In genomic region chr6:52724406-52725121, GRCh38 we compare ENCODE assay signal across 1 cellular context.
TF ChIP-seq lines count a peak whose summit lies in the region.

No MANE protein-coding gene starts in this region.

TF ChIP-seq in HepG2, 621 proteins besides CTCF, POLR2A, EP300 and RAD21 (continued from another document and continues in another):
- no peak; the same call in 1 of the 2 replicates for TF ChIP-seq PAXIP1 (CRISPR knock-in tag; conservative IDR thresholded peaks at IDR 0.05)
- TF ChIP-seq ZNF891 (CRISPR knock-in tag; IDR thresholded peaks at IDR 0.05), result peak; percentile 66; the same call in 1 of the 2 replicates
- TF ChIP-seq CHCHD3 (CRISPR knock-in tag; IDR thresholded peaks at IDR 0.05), result no peak
- TF ChIP-seq, protein P1, sequence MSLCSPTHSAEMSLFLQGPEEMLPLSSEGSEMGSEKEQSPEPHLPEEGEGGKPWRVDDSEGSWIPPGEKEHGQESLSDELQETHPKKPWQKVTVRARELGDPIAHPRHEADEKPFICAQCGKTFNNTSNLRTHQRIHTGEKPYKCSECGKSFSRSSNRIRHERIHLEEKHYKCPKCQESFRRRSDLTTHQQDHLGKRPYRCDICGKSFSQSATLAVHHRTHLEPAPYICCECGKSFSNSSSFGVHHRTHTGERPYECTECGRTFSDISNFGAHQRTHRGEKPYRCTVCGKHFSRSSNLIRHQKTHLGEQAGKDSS (CRISPR knock-in tag; IDR thresholded peaks at IDR 0.05; ENCODE audit: borderline replicate concordance, low read depth), result peak; percentile 57; the same call in 1 of the 2 replicates
- no peak for TF ChIP-seq ESRRA (CRISPR knock-in tag; IDR thresholded peaks at IDR 0.05; ENCODE audit: low read depth)
- TF ChIP-seq LCORL (IDR thresholded peaks at IDR 0.05), result no peak
- 0 out of 2 replicates have a peak, but pooled peaks have one; percentile 19 for TF ChIP-seq LCORL (CRISPR knock-in tag; IDR thresholded peaks at IDR 0.05)
- TF ChIP-seq, protein P2, sequence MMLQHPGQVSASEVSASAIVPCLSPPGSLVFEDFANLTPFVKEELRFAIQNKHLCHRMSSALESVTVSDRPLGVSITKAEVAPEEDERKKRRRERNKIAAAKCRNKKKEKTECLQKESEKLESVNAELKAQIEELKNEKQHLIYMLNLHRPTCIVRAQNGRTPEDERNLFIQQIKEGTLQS (CRISPR knock-in tag; IDR thresholded peaks at IDR 0.05), result 0 out of 2 replicates have a peak, but pooled peaks have one; percentile 42
- no peak for TF ChIP-seq ZKSCAN5 (CRISPR knock-in tag; IDR thresholded peaks at IDR 0.05)
- no peak for TF ChIP-seq ZNF367 (CRISPR knock-in tag; IDR thresholded peaks at IDR 0.05; ENCODE audit: borderline replicate concordance)
- no peak for TF ChIP-seq ONECUT2 (CRISPR knock-in tag; IDR thresholded peaks at IDR 0.05)
- peak; percentile 69; the same call in 1 of the 2 replicates for TF ChIP-seq ZNF451 (CRISPR knock-in tag; IDR thresholded peaks at IDR 0.05)
- TF ChIP-seq REL (CRISPR knock-in tag; conservative IDR thresholded peaks at IDR 0.05), result no peak
- no peak for TF ChIP-seq NFYB (CRISPR knock-in tag; IDR thresholded peaks at IDR 0.05)
- TF ChIP-seq CREB3 (CRISPR knock-in tag; IDR thresholded peaks at IDR 0.05), result no peak
- no peak for TF ChIP-seq CENPX (CRISPR knock-in tag; IDR thresholded peaks at IDR 0.05)
- TF ChIP-seq, protein P3, sequence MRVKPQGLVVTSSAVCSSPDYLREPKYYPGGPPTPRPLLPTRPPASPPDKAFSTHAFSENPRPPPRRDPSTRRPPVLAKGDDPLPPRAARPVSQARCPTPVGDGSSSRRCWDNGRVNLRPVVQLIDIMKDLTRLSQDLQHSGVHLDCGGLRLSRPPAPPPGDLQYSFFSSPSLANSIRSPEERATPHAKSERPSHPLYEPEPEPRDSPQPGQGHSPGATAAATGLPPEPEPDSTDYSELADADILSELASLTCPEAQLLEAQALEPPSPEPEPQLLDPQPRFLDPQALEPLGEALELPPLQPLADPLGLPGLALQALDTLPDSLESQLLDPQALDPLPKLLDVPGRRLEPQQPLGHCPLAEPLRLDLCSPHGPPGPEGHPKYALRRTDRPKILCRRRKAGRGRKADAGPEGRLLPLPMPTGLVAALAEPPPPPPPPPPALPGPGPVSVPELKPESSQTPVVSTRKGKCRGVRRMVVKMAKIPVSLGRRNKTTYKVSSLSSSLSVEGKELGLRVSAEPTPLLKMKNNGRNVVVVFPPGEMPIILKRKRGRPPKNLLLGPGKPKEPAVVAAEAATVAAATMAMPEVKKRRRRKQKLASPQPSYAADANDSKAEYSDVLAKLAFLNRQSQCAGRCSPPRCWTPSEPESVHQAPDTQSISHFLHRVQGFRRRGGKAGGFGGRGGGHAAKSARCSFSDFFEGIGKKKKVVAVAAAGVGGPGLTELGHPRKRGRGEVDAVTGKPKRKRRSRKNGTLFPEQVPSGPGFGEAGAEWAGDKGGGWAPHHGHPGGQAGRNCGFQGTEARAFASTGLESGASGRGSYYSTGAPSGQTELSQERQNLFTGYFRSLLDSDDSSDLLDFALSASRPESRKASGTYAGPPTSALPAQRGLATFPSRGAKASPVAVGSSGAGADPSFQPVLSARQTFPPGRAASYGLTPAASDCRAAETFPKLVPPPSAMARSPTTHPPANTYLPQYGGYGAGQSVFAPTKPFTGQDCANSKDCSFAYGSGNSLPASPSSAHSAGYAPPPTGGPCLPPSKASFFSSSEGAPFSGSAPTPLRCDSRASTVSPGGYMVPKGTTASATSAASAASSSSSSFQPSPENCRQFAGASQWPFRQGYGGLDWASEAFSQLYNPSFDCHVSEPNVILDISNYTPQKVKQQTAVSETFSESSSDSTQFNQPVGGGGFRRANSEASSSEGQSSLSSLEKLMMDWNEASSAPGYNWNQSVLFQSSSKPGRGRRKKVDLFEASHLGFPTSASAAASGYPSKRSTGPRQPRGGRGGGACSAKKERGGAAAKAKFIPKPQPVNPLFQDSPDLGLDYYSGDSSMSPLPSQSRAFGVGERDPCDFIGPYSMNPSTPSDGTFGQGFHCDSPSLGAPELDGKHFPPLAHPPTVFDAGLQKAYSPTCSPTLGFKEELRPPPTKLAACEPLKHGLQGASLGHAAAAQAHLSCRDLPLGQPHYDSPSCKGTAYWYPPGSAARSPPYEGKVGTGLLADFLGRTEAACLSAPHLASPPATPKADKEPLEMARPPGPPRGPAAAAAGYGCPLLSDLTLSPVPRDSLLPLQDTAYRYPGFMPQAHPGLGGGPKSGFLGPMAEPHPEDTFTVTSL (CRISPR knock-in tag; IDR thresholded peaks at IDR 0.05; ENCODE audit: borderline replicate concordance), result peak; percentile 52; the same call in 1 of the 2 replicates
- TF ChIP-seq ZBTB44 (CRISPR knock-in tag; IDR thresholded peaks at IDR 0.05), result no peak
- 0 out of 2 replicates have a peak, but pooled peaks have one; percentile 16 for TF ChIP-seq GATAD1 (CRISPR knock-in tag; IDR thresholded peaks at IDR 0.05)
- TF ChIP-seq ZNF329 (CRISPR knock-in tag; IDR thresholded peaks at IDR 0.05; ENCODE audit: low read depth), result no peak
- no peak for TF ChIP-seq PTBP1 (IDR thresholded peaks at IDR 0.05; ENCODE audit: low read depth, low read length, poor library complexity, severe bottlenecking)
- peak; percentile 60; the same call in 1 of the 2 replicates for TF ChIP-seq ZNF230 (CRISPR knock-in tag; IDR thresholded peaks at IDR 0.05)
- TF ChIP-seq ZNF747 (CRISPR knock-in tag; IDR thresholded peaks at IDR 0.05; ENCODE audit: borderline replicate concordance), result no peak
- TF ChIP-seq, protein P4, sequence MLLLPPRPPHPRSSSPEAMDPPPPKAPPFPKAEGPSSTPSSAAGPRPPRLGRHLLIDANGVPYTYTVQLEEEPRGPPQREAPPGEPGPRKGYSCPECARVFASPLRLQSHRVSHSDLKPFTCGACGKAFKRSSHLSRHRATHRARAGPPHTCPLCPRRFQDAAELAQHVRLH (CRISPR knock-in tag; IDR thresholded peaks at IDR 0.05; ENCODE audit: borderline replicate concordance, low read depth), result peak; percentile 75; the same call in 1 of the 2 replicates
- TF ChIP-seq ZNF20 (CRISPR knock-in tag; IDR thresholded peaks at IDR 0.05), result no peak
- no peak for TF ChIP-seq ZNF557 (CRISPR knock-in tag; IDR thresholded peaks at IDR 0.05)
- TF ChIP-seq ARNTL (CRISPR knock-in tag; IDR thresholded peaks at IDR 0.05), result no peak; the same call in 1 of the 2 replicates
- TF ChIP-seq MEF2D (CRISPR knock-in tag; IDR thresholded peaks at IDR 0.05), result peak; percentile 26; the same call in 1 of the 2 replicates
- TF ChIP-seq ZNF30 (CRISPR knock-in tag; IDR thresholded peaks at IDR 0.05), result no peak
- TF ChIP-seq FOXK2 (IDR thresholded peaks at IDR 0.05), result no peak
- TF ChIP-seq, protein P5, sequence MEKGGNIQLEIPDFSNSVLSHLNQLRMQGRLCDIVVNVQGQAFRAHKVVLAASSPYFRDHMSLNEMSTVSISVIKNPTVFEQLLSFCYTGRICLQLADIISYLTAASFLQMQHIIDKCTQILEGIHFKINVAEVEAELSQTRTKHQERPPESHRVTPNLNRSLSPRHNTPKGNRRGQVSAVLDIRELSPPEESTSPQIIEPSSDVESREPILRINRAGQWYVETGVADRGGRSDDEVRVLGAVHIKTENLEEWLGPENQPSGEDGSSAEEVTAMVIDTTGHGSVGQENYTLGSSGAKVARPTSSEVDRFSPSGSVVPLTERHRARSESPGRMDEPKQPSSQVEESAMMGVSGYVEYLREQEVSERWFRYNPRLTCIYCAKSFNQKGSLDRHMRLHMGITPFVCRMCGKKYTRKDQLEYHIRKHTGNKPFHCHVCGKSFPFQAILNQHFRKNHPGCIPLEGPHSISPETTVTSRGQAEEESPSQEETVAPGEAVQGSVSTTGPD (CRISPR knock-in tag; IDR thresholded peaks at IDR 0.05), result no peak
- no peak; the same call in 1 of the 2 replicates for TF ChIP-seq ZNF83 (CRISPR knock-in tag; IDR thresholded peaks at IDR 0.05; ENCODE audit: borderline replicate concordance)
- TF ChIP-seq, protein P6, sequence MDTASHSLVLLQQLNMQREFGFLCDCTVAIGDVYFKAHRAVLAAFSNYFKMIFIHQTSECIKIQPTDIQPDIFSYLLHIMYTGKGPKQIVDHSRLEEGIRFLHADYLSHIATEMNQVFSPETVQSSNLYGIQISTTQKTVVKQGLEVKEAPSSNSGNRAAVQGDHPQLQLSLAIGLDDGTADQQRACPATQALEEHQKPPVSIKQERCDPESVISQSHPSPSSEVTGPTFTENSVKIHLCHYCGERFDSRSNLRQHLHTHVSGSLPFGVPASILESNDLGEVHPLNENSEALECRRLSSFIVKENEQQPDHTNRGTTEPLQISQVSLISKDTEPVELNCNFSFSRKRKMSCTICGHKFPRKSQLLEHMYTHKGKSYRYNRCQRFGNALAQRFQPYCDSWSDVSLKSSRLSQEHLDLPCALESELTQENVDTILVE (CRISPR knock-in tag; IDR thresholded peaks at IDR 0.05), result 0 out of 2 replicates have a peak, but pooled peaks have one; percentile 44
- TF ChIP-seq MNT (IDR thresholded peaks at IDR 0.05), result no peak
- no peak for TF ChIP-seq ZNF672 (CRISPR knock-in tag; IDR thresholded peaks at IDR 0.05)
- TF ChIP-seq HHEX (CRISPR knock-in tag; IDR thresholded peaks at IDR 0.05), result no peak
